24 cellular contexts compared by ENCODE assay signal in the genomic region with DNA sequence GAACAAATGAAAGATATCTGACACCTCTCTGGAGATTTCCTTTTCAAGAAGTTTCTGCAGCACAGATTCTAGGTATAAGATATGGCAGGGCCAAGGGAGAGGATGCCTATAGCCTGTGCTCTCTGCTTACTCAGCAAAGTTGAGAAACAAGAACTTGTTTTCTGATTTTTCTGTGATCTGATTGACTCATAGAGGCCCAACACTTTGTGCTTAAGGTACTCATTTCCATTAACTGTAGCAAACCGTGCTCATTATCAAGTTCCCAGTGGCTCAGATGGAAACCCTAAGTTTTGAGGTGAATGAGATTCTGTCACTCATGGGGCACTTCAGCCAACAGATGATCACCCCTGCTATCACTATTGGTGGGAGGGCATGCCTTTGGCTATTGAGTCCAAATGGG.
DNase-seq lines count a peak whose midpoint lies in the region; ATAC-seq, FAIRE-seq and TF ChIP-seq lines count a peak whose summit lies in the region.
"Had no signal": no experiment of that assay in that cellular context is flagged by ENCODE, and none has a peak within 500 bp of the region (broad histone marks: within the 10 kb centered on the region; RNA-seq: fewer than 3 reads in every experiment).

No MANE protein-coding gene starts in this region.

- peaks cover 14 to 16% of the 10 kb centered on the region in 2 donors for H3K9me3 Mint-ChIP-seq in activated T-cell treated with anti-CD3 and anti-CD28 coated beads, Interleukin-2, amount 50 U/mL, for 72 hours
- H3K9me3 Mint-ChIP-seq in CD8-positive, alpha-beta T cell = peaks cover 12% of the 10 kb centered on the region
- peaks cover 0 to 6% of the 10 kb centered on the region in 2 donors for H3K9me3 Mint-ChIP-seq in stimulated activated naive B cell treated with anti-CD40 and anti-IgM and Interleukin-4, amounts not matched to agents 10 μg/mL and 1 μg/mL and 100 μg/mL, for 72 hours
- H3K9me3 Mint-ChIP-seq: HFFc6 had no signal

- no peaks in the 10 kb centered on the region for H3K9me3 ChIP-seq in CD8-positive, alpha-beta T cell (ENCODE audit: low read length)
- no peaks in the 10 kb centered on the region for H3K9me3 ChIP-seq in pancreas
- H3K9me3 ChIP-seq: SJSA1 had no signal

- CTCF ChIA-PET in CD8-positive, alpha-beta T cell (lab: Charles Lee) = no interaction called here

- peak; percentile 38 to 63 for ATAC-seq in activated T-cell treated with anti-CD3 and anti-CD28 coated beads, Interleukin-2, amount 50 U/mL, for 72 hours (replicated peaks in 1 of 2)
- no peak for ATAC-seq in CD8-positive, alpha-beta T cell
- no peak for ATAC-seq in stimulated activated naive B cell treated with anti-CD40 and anti-IgM and Interleukin-4, amounts not matched to agents 10 μg/mL and 1 μg/mL and 100 μg/mL, for 72 hours (replicated peaks)
- no peak for ATAC-seq in pancreas
- ATAC-seq: GM23338 had no signal

- no peak for DNase-seq in activated T-cell treated with anti-CD3 and anti-CD28 coated beads, Interleukin-2, amount 50 U/mL, for 72 hours
- DNase-seq in activated T-cell treated with anti-CD3 and anti-CD28 coated beads for 4 hours (no peak), epithelial cell of esophagus (ENCODE audit: low read depth) (peak; percentile 14), pancreas (no peak)
- DNase-seq in CD8-positive, alpha-beta T cell = no peak
- no peak for DNase-seq in stimulated activated naive B cell treated with anti-CD40 and anti-IgM and Interleukin-4, amounts not matched to agents 10 μg/mL and 1 μg/mL and 100 μg/mL, for 72 hours
- no peak for DNase-seq in activated naive CD4-positive, alpha-beta T cell treated with Interleukin-2 at 50 U/mL for 16 hours
- DNase-seq: CD4-positive, alpha-beta T cell; COR-L47; H9; HFFc6; MM.1S; NCI-H1694 treated with DMSO at 0.1 percent for 48 hours; NCI-H2081; NCI-H2227 treated with DMSO at 0.1 percent for 48 hours; NCI-H526 treated with DMSO at 0.1 percent for 48 hours; Right ventricle myocardium superior; RPMI8226 had no signal

- TF ChIP-seq CTCF in CD8-positive, alpha-beta T cell (IDR thresholded peaks at IDR 0.05) = no peak
- TF ChIP-seq CTCF in epithelial cell of esophagus (IDR thresholded peaks at IDR 0.05; ENCODE audit: insufficient read depth, low read depth, low read length, missing control alignments) = no peak
- TF ChIP-seq CTCF in pancreas (IDR thresholded peaks at IDR 0.05) = no peak

- intact Hi-C loops in CD8-positive, alpha-beta T cell (cut with DNase I, micrococcal nuclease) = no loop called here
- intact Hi-C loops in pancreas (cut with DNase I) = no loop called here

- H3K36me3 ChIP-seq in CD8-positive, alpha-beta T cell (ENCODE audit: insufficient read depth, low read length) = peaks cover 7% of the 10 kb centered on the region
- H3K36me3 ChIP-seq in pancreas = peaks cover 0 to 8% (median 0%) of the 10 kb centered on the region in 3 donors

- peaks cover 27 to 32% of the 10 kb centered on the region in 2 donors for H3K36me3 Mint-ChIP-seq in activated T-cell treated with anti-CD3 and anti-CD28 coated beads, Interleukin-2, amount 50 U/mL, for 72 hours (ENCODE audit: insufficient read depth in 2 of 2)
- peaks cover 61% of the 10 kb centered on the region for H3K36me3 Mint-ChIP-seq in CD8-positive, alpha-beta T cell
- H3K36me3 Mint-ChIP-seq in stimulated activated naive B cell treated with anti-CD40 and anti-IgM and Interleukin-4, amounts not matched to agents 10 μg/mL and 1 μg/mL and 100 μg/mL, for 72 hours = peaks cover 44 to 57% of the 10 kb centered on the region in 2 donors

- H3K4me1 ChIP-seq in CD8-positive, alpha-beta T cell (ENCODE audit: insufficient read depth, low read length) = no peaks in the 10 kb centered on the region
- H3K4me1 ChIP-seq in pancreas = peaks cover 0 to 3% (median 0%) of the 10 kb centered on the region in 3 donors
- H3K4me1 ChIP-seq: SJSA1 had no signal

- no peaks in the 10 kb centered on the region for H3K27me3 Mint-ChIP-seq in activated T-cell treated with anti-CD3 and anti-CD28 coated beads, Interleukin-2, amount 50 U/mL, for 72 hours (ENCODE audit: low read depth)
- H3K27me3 Mint-ChIP-seq in CD8-positive, alpha-beta T cell (ENCODE audit: low read depth) = no peaks in the 10 kb centered on the region
- H3K27me3 Mint-ChIP-seq in stimulated activated naive B cell treated with anti-CD40 and anti-IgM and Interleukin-4, amounts not matched to agents 10 μg/mL and 1 μg/mL and 100 μg/mL, for 72 hours = no peaks in the 10 kb centered on the region
- H3K27me3 Mint-ChIP-seq: CD4-positive, alpha-beta T cell; IgD-negative memory B cell had no signal

- H3K4me1 Mint-ChIP-seq in activated T-cell treated with anti-CD3 and anti-CD28 coated beads, Interleukin-2, amount 50 U/mL, for 72 hours (ENCODE audit: low read depth) = peaks cover 71% of the 10 kb centered on the region
- peaks cover 16% of the 10 kb centered on the region for H3K4me1 Mint-ChIP-seq in CD8-positive, alpha-beta T cell (ENCODE audit: low read depth)
- H3K4me1 Mint-ChIP-seq in stimulated activated naive B cell treated with anti-CD40 and anti-IgM and Interleukin-4, amounts not matched to agents 10 μg/mL and 1 μg/mL and 100 μg/mL, for 72 hours = peaks cover 48 to 96% of the 10 kb centered on the region in 2 donors
- H3K4me1 Mint-ChIP-seq: GM23338, H9 had no signal

- POLR2A ChIA-PET in CD8-positive, alpha-beta T cell (lab: Charles Lee) = no interaction called here

- H3K27ac ChIP-seq in CD8-positive, alpha-beta T cell (ENCODE audit: low read depth, low read length) = no peak overlapping the region
- H3K27ac ChIP-seq in pancreas = no peak overlapping the region
- H3K27ac ChIP-seq: BLaER1 treated with 17β-estradiol and CSF1 and Interleukin-3, amounts not matched to agents 10 nM and 100 nM; KMS-11; SJSA1 had no signal

- no peak overlapping the region for H3K27ac Mint-ChIP-seq in activated T-cell treated with anti-CD3 and anti-CD28 coated beads, Interleukin-2, amount 50 U/mL, for 72 hours
- peak overlapping the region; percentile 34 for H3K27ac Mint-ChIP-seq in CD8-positive, alpha-beta T cell
- peak overlapping the region; percentile 69 for H3K27ac Mint-ChIP-seq in stimulated activated naive B cell treated with anti-CD40 and anti-IgM and Interleukin-4, amounts not matched to agents 10 μg/mL and 1 μg/mL and 100 μg/mL, for 72 hours
- H3K27ac Mint-ChIP-seq: CD4-positive, alpha-beta T cell; GM23338; H9; HFFc6 had no signal

- no peak overlapping the region for H3K4me3 ChIP-seq in CD8-positive, alpha-beta T cell (ENCODE audit: low read depth, low read length)
- H3K4me3 ChIP-seq in epithelial cell of esophagus (ENCODE audit: low read length) (no peak overlapping the region), pancreas (no peak overlapping the region)
- H3K4me3 ChIP-seq: BLaER1 treated with 17β-estradiol and CSF1 and Interleukin-3, amounts not matched to agents 10 nM and 100 nM; GM23338; SJSA1 had no signal

- no peak for FAIRE-seq in pancreas (lab: Jason Lieb, UNC)
- FAIRE-seq: G401.6 had no signal

- 89 to 94% methylated on average over 1 of the region's 1 CpG for WGBS in pancreas, 2 donors

- H3K27me3 ChIP-seq in CD8-positive, alpha-beta T cell (ENCODE audit: insufficient read depth, low read length) = no peaks in the 10 kb centered on the region
- no peaks in the 10 kb centered on the region for H3K27me3 ChIP-seq in pancreas
- H3K27me3 ChIP-seq: BLaER1 treated with 17β-estradiol and CSF1 and Interleukin-3, amounts not matched to agents 10 nM and 100 nM; SJSA1 had no signal

- peak overlapping the region; percentile 6 to 32 for H3K4me3 Mint-ChIP-seq in activated T-cell treated with anti-CD3 and anti-CD28 coated beads, Interleukin-2, amount 50 U/mL, for 72 hours
- no peak overlapping the region for H3K4me3 Mint-ChIP-seq in CD8-positive, alpha-beta T cell
- H3K4me3 Mint-ChIP-seq in stimulated activated naive B cell treated with anti-CD40 and anti-IgM and Interleukin-4, amounts not matched to agents 10 μg/mL and 1 μg/mL and 100 μg/mL, for 72 hours = no peak overlapping the region
- H3K4me3 Mint-ChIP-seq: CD4-positive, alpha-beta T cell; GM23338; H9; HFFc6 had no signal

Comparison
In these comparisons a context has a peak if more than half of its experiments do, and no peak if none do; other contexts are left out.
1. ATAC-seq: peak in activated T-cell treated with anti-CD3 and anti-CD28 coated beads, Interleukin-2, amount 50 U/mL, for 72 hours (2 of 2); none in CD8-positive, alpha-beta T cell (single experiment), stimulated activated naive B cell treated with anti-CD40 and anti-IgM and Interleukin-4, amounts not matched to agents 10 μg/mL and 1 μg/mL and 100 μg/mL, for 72 hours (0 of 2) and pancreas (0 of 4).
2. H3K4me3 Mint-ChIP-seq: peak in activated T-cell treated with anti-CD3 and anti-CD28 coated beads, Interleukin-2, amount 50 U/mL, for 72 hours (2 of 2); none in CD8-positive, alpha-beta T cell (single experiment) and stimulated activated naive B cell treated with anti-CD40 and anti-IgM and Interleukin-4, amounts not matched to agents 10 μg/mL and 1 μg/mL and 100 μg/mL, for 72 hours (0 of 2).